ENCODE assay signal across 8 cellular contexts in the genomic region with DNA sequence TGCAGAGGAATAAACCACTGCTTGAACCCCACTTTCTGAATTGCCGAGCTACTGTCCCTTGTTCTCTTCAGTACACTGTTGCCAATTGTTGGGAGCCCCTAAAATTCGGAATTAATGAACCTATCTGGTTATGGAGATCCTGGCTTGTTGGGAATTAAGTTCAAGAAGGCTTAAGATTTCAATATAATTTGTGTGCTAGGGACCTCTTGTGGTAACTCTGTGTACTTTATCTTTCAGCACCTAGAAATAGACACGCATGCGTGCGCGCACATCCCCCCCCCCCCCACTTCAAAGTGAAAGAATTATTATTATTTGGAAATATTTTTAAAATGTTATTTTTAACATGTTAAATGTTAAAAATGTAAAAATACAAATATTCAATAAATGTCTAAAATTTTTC. TPM values are rescaled to one million over a fixed set of nuclear protein-coding genes. Genes with fewer than 3 reads are reported as not detected.
DNase-seq lines count a peak whose midpoint lies in the region; ATAC-seq and TF ChIP-seq lines count a peak whose summit lies in the region.

No MANE protein-coding gene starts in this region.

- DNase-seq in A673 (ENCODE audit: low spot score) (peak; percentile 72), GM10266 (ENCODE audit: extremely low spot score) (peak; percentile 49), NCI-H460 (ENCODE audit: extremely low read depth, low read depth) (peak; percentile 60), MCF 10A (ENCODE audit: unreplicated experiment) (peak; percentile 58), left colon (no peak), vagina (ENCODE audit: extremely low spot score in 2 of 2) (no peak)

- H3K27me3 Mint-ChIP-seq in MCF 10A (ENCODE audit: insufficient read depth, unreplicated experiment): peaks cover 6% of the 10 kb centered on the region

- ATAC-seq in left colon (peak; percentile 58), GM18498 (IDR thresholded peaks at IDR 0.05; ENCODE audit: unreplicated experiment) (no peak), HG02852 (IDR thresholded peaks at IDR 0.05; ENCODE audit: unreplicated experiment) (no peak)

- H3K9me3 Mint-ChIP-seq in MCF 10A (ENCODE audit: unreplicated experiment): no peaks in the 10 kb centered on the region

- no peak overlapping the region for H3K4me3 Mint-ChIP-seq in MCF 10A (ENCODE audit: unreplicated experiment)

- H3K4me3 ChIP-seq in A673 (ENCODE audit: low read depth, low read length, poor library complexity, severe bottlenecking) (no peak overlapping the region), vagina (no peak overlapping the region)

- H3K36me3 Mint-ChIP-seq in MCF 10A (ENCODE audit: insufficient read depth, unreplicated experiment): no peaks in the 10 kb centered on the region

- POLR2A ChIA-PET in A673 (lab: Charles Lee; ENCODE audit: low non-redundant PET): no interaction called here
- POLR2A ChIA-PET in MCF 10A (lab: Yijun Ruan, JAX): interaction anchor here (0.5 to 1.7 kb wide), 2 partner anchors 152 to 170 kb away, joined by 3 read pairs; a partner anchor contains a TSS

- no TSS peak for BruUV-seq in A673 (replicated peaks; lab: Mats Ljungman, UMichigan)
- BruUV-seq in MCF 10A (replicated peaks; lab: Mats Ljungman, UMichigan): no TSS peak

- H3K27me3 ChIP-seq in A673 (replicated peaks; ENCODE audit: insufficient read depth, low read depth, low read length, poor library complexity) (no peaks in the 10 kb centered on the region), vagina (no peaks in the 10 kb centered on the region)

- H3K27ac ChIP-seq in A673 (ENCODE audit: low read depth, low read length, poor library complexity, severe bottlenecking): no peak overlapping the region
- no peak overlapping the region for H3K27ac ChIP-seq in vagina

- H3K36me3 ChIP-seq in A673 (ENCODE audit: insufficient read depth, low read length, poor library complexity, severe bottlenecking) (no peaks in the 10 kb centered on the region), vagina (no peaks in the 10 kb centered on the region)

- H3K4me1 ChIP-seq in A673 (ENCODE audit: insufficient read depth, low read length, poor library complexity, severe bottlenecking): no peaks in the 10 kb centered on the region
- no peaks in the 10 kb centered on the region for H3K4me1 ChIP-seq in vagina

- TF ChIP-seq POLR2A in vagina (IDR thresholded peaks at IDR 0.05): no peak

- intact Hi-C loops in A673 (cut with micrococcal nuclease; ENCODE audit: unreplicated experiment) (loop anchor here (1.0 to 5.0 kb wide), 3 partner anchors 152 to 1017 kb away; a partner anchor contains a TSS), MCF 10A (cut with micrococcal nuclease) (loop anchor here (1.0 to 5.0 kb wide), 4 partner anchors 153 to 1012 kb away; no protein-coding TSS in a partner anchor), left colon (cut with DNase I, micrococcal nuclease) (loop anchor here in 1 of 2 donors (10.0 kb wide), 1 partner anchor 245 kb away; no protein-coding TSS in a partner anchor), vagina (cut with DNase I) (no loop called here)

- H3K9me3 ChIP-seq in A673 (ENCODE audit: low read depth, low read length, poor library complexity, severe bottlenecking): no peaks in the 10 kb centered on the region
- no peaks in the 10 kb centered on the region for H3K9me3 ChIP-seq in vagina

- peak; percentile 72 for TF ChIP-seq CTCF in A673 (conservative IDR thresholded peaks at IDR 0.05; ENCODE audit: low read depth, low read length)
- TF ChIP-seq CTCF in GM10266 (IDR thresholded peaks at IDR 0.05; ENCODE audit: control insufficient read depth, insufficient read depth, low read depth, missing control alignments): peak; percentile 41
- TF ChIP-seq CTCF in MCF 10A (IDR thresholded peaks at IDR 0.05; ENCODE audit: unreplicated experiment): peak; percentile 56
- peak; percentile 32 to 52 (median 45) for TF ChIP-seq CTCF in vagina (IDR thresholded peaks at IDR 0.05)

- no peak overlapping the region for H3K27ac Mint-ChIP-seq in MCF 10A (ENCODE audit: low read depth, unreplicated experiment)

- CTCF ChIA-PET in A673 (lab: Charles Lee): no interaction called here
- CTCF ChIA-PET in MCF 10A (lab: Yijun Ruan, JAX): interaction anchor here (0.6 to 7.2 kb wide), 18 partner anchors 9 to 263 kb away, joined by 3 to 68 read pairs (median 4); a partner anchor contains a TSS

- H3K4me1 Mint-ChIP-seq in MCF 10A (ENCODE audit: insufficient read depth, unreplicated experiment): peaks cover 7% of the 10 kb centered on the region

RNA-seq across cellular contexts. Expression of a gene that starts 53.3 kb away (rescaled TPM):
- 10.5 and 11.2 TPM in 2 replicates for total RNA-seq in A673 (2021)
- total RNA-seq in NCI-H460 (2014; rRNA removed; shearing (Covaris generic)): 15.8 and 18.5 TPM in 2 replicates
- polyA plus RNA-seq in NCI-H460 (2014; cell fraction: nucleus; rRNA removed): 8.5 and 12.2 TPM in 2 replicates
- total RNA-seq in MCF 10A (2022): 13.5 and 14.3 TPM in 2 replicates
- 1 to 10 TPM; 3.9 to 5.9 TPM for total RNA-seq in left colon
- 0.98 TPM for total RNA-seq in vagina

Comparison
In these comparisons a context has a peak if more than half of its experiments do, and no peak if none do; other contexts are left out.
1. DNase-seq: peak in A673 (single experiment), GM10266 (single experiment), NCI-H460 (single experiment) and MCF 10A (single experiment); none in left colon (0 of 2) and vagina (0 of 2).
2. Peak in every context shown above with its lines, with median percentiles within 50 percentile points of each other: CTCF ChIP-seq.